8 cellular contexts compared by ENCODE assay signal in the genomic region with DNA sequence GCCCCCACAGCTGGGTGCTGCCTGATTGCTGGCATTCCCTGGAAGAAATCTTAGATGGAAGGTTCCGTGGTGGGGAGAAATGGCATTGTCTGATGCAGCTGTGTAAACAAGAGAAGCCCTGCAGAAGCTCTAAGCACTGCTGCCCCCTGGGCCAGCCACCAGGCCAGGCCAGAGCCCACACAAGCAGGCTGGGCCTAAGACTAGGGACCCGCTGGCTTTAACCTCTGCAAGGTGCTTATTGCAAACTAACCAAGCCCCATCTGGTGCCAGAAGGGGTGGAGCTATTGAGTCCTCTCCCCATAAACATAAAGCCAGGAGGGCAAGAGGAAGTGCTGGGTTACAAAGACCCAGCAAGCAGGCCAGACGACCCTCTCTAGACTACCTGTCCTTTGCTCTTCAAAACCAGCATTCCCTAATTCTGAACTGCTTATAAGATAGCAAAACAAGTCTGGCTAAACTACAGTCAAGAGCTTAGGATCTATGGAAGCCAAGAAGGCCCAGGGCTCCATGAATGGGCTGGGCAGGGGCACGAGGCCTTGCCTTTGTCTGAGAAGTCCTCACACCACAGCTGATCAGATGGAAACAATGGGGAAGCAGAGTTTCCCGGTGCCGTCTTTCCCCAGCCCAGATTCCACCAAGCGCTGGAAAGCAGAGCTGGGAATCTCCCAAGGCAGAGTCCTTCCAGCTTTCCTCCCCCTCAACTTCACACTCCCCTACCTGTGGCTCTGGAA. TPM values are rescaled to one million over a fixed set of nuclear protein-coding genes. Genes with fewer than 3 reads are reported as not detected.
DNase-seq lines count a peak whose midpoint lies in the region; ATAC-seq, FAIRE-seq and TF ChIP-seq lines count a peak whose summit lies in the region.
"Had no signal": no experiment of that assay in that cellular context is flagged by ENCODE, and none has a peak within 500 bp of the region (broad histone marks: within the 10 kb centered on the region; RNA-seq: fewer than 3 reads in every experiment).

No MANE protein-coding gene starts in this region.

- H3K27me3 Mint-ChIP-seq in activated naive CD8-positive, alpha-beta T cell treated with anti-CD3 and anti-CD28 coated beads, Interleukin-2, amount 50 U/mL, for 24 hours = no peaks in the 10 kb centered on the region

- H3K9me3 ChIP-seq in ovary = no peaks in the 10 kb centered on the region
- H3K9me3 ChIP-seq: testis had no signal

- no peak overlapping the region for H3K4me3 Mint-ChIP-seq in activated naive CD8-positive, alpha-beta T cell treated with anti-CD3 and anti-CD28 coated beads, Interleukin-2, amount 50 U/mL, for 24 hours

- H3K36me3 Mint-ChIP-seq in activated naive CD8-positive, alpha-beta T cell treated with anti-CD3 and anti-CD28 coated beads, Interleukin-2, amount 50 U/mL, for 24 hours (ENCODE audit: low read depth) = peaks cover 28% of the 10 kb centered on the region

- H3K9me3 Mint-ChIP-seq in activated naive CD8-positive, alpha-beta T cell treated with anti-CD3 and anti-CD28 coated beads, Interleukin-2, amount 50 U/mL, for 24 hours = no peaks in the 10 kb centered on the region

- TF ChIP-seq EP300 in ovary (IDR thresholded peaks at IDR 0.05) = no peak

- no peak for TF ChIP-seq CTCF in ovary (IDR thresholded peaks at IDR 0.05)

- WGBS in ovary, 3 donors = 57 to 67% (median 61%) methylated on average over 7 of the region's 7 CpGs

- no peaks in the 10 kb centered on the region for H3K27me3 ChIP-seq in ovary
- H3K27me3 ChIP-seq: testis had no signal

- H3K4me1 ChIP-seq in ovary (ENCODE audit: insufficient read depth) = peaks cover 9% of the 10 kb centered on the region

- H3K4me3 ChIP-seq in ovary = no peak overlapping the region
- H3K4me3 ChIP-seq: testis had no signal

- peak overlapping the region; percentile 73 to 85 for H3K27ac ChIP-seq in ovary

- H3K27ac Mint-ChIP-seq in activated naive CD8-positive, alpha-beta T cell treated with anti-CD3 and anti-CD28 coated beads, Interleukin-2, amount 50 U/mL, for 24 hours = peak overlapping the region; percentile 89

- TF ChIP-seq POLR2A in GM12891 (IDR thresholded peaks at IDR 0.05; ENCODE audit: low read depth, low read length) = no peak
- TF ChIP-seq POLR2A in ovary (IDR thresholded peaks at IDR 0.05) = no peak

- intact Hi-C loops in ovary (cut with DNase I) = no loop called here

- peaks cover 38% of the 10 kb centered on the region for H3K4me1 Mint-ChIP-seq in activated naive CD8-positive, alpha-beta T cell treated with anti-CD3 and anti-CD28 coated beads, Interleukin-2, amount 50 U/mL, for 24 hours

- FAIRE-seq in GM12891 (lab: Jason Lieb, UNC) = peak; percentile 51

- no peak for DNase-seq in GM12891 (ENCODE audit: insufficient read length, low spot score)
- peak; percentile 92 for DNase-seq in NCI-H146 treated with DMSO at 0.1 percent for 48 hours (lab: John Stamatoyannopoulos, UW; ENCODE audit: unreplicated experiment)
- DNase-seq in activated naive CD8-positive, alpha-beta T cell treated with anti-CD3 and anti-CD28 coated beads, Interleukin-2, amount 50 U/mL, for 24 hours = no peak
- DNase-seq in ovary = no peak
- no peak for DNase-seq in mesenteric fat pad (ENCODE audit: low spot score)
- DNase-seq: testis had no signal

- H3K36me3 ChIP-seq in ovary = no peaks in the 10 kb centered on the region

- no peak for ATAC-seq in activated naive CD8-positive, alpha-beta T cell treated with anti-CD3 and anti-CD28 coated beads, Interleukin-2, amount 50 U/mL, for 24 hours
- ATAC-seq in GM18858 (IDR thresholded peaks at IDR 0.05; ENCODE audit: unreplicated experiment) (no peak), HG03196 (IDR thresholded peaks at IDR 0.05; ENCODE audit: unreplicated experiment) (no peak)

TF ChIP-seq in GM12891, 5 proteins besides CTCF, POLR2A, EP300 and RAD21:
- TF ChIP-seq TAF1 (IDR thresholded peaks at IDR 0.05; ENCODE audit: low read depth, low read length) = no peak
- TF ChIP-seq POU2F2 (IDR thresholded peaks at IDR 0.05; ENCODE audit: low read depth, low read length) = no peak
- peak; percentile 16; the same call in 1 of the 2 replicates for TF ChIP-seq SPI1 (IDR thresholded peaks at IDR 0.05; ENCODE audit: low read depth, low read length)
- no peak for TF ChIP-seq POLR2AphosphoS5 (IDR thresholded peaks at IDR 0.05; ENCODE audit: low read depth, low read length)

RNA-seq across cellular contexts. Expression of gene P2RX4, which starts 28.8 kb away (rescaled TPM):
- 13.0 TPM for polyA plus RNA-seq in GM12891 (2012; ENCODE audit: low read depth, missing spikeins)
- total RNA-seq in ovary (10 to 100 TPM; 17.8 to 46.7 (median 24.5) TPM), mesenteric fat pad (40.8 TPM)
- polyA plus RNA-seq in ovary = 10 to 100 TPM; 26.6 to 44.5 TPM

RNA-seq across cellular contexts. Expression of gene CAMKK2, which starts 57.7 kb away (rescaled TPM):
- polyA plus RNA-seq in GM12891 (2012; ENCODE audit: low read depth, missing spikeins) = 14.9 TPM
- 10 to 100 TPM; 19.0 to 44.6 (median 38.6) TPM for total RNA-seq in ovary
- polyA plus RNA-seq in ovary = 10 to 100 TPM; 23.2 to 38.0 TPM
- 50.5 TPM for total RNA-seq in mesenteric fat pad
